In the genomic region with DNA sequence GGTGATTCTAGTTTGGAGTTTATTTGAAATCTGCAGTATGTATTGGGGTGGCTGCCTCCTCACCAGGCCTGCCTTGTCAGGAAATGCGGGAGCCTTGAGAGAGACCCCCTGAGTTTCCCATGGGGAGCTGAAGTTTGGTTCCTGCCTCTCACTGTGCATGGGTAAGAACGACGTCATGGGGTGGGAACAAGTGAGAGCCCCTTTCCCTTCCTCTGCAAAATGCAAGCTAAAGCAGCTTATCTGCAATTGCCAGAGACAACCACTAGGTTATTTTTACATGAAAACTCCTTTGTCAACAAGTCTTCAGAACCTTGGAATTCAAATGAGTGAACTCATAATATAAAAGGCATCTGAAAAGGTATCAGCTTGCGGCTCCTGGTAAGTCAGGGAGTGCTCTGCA, we compare ENCODE assay signal across 13 cellular contexts. TPM values are rescaled to one million over a fixed set of nuclear protein-coding genes. Genes with fewer than 3 reads are reported as not detected.
DNase-seq lines count a peak whose midpoint lies in the region; ATAC-seq and TF ChIP-seq lines count a peak whose summit lies in the region.
"Had no signal": no experiment of that assay in that cellular context is flagged by ENCODE, and none has a peak within 500 bp of the region (broad histone marks: within the 10 kb centered on the region; RNA-seq: fewer than 3 reads in every experiment).

No MANE protein-coding gene starts in this region.

- WGBS in tibial nerve, 2 donors, result 71 to 77% methylated on average over 4 of the region's 4 CpGs

- H3K9me3 ChIP-seq in HAP-1, result no peaks in the 10 kb centered on the region
- no peaks in the 10 kb centered on the region for H3K9me3 ChIP-seq in tibial nerve
- H3K9me3 ChIP-seq: upper lobe of right lung had no signal

- ATAC-seq in GM19351 (IDR thresholded peaks at IDR 0.05; ENCODE audit: unreplicated experiment), result no peak
- ATAC-seq: upper lobe of right lung had no signal

- H3K27me3 ChIP-seq in HAP-1 (ENCODE audit: low read depth), result no peaks in the 10 kb centered on the region
- no peaks in the 10 kb centered on the region for H3K27me3 ChIP-seq in tibial nerve
- H3K27me3 ChIP-seq: upper lobe of right lung had no signal

- H3K4me1 ChIP-seq in HAP-1 (no peaks in the 10 kb centered on the region), tibial nerve (peaks cover 0 to 14% (median 0%) of the 10 kb centered on the region in 4 donors)

- in situ Hi-C loops in HAP-1 (cut with MboI; ENCODE audit: low sequenced_read_pairs), result no loop called here

- no peak overlapping the region for H3K27ac ChIP-seq in C4-2B
- no peak overlapping the region for H3K27ac ChIP-seq in tibial nerve
- H3K27ac ChIP-seq: SK-N-MC, upper lobe of right lung had no signal

- no peaks in the 10 kb centered on the region for H3K36me3 ChIP-seq in HAP-1 (replicated peaks)
- no peaks in the 10 kb centered on the region for H3K36me3 ChIP-seq in tibial nerve
- H3K36me3 ChIP-seq: upper lobe of right lung had no signal

- no peak for TF ChIP-seq EP300 in tibial nerve (IDR thresholded peaks at IDR 0.05)

- DNase-seq in HAP-1 (ENCODE audit: low spot score in 2 of 2) (peak; percentile 27 to 47), iPS-NIHi7 (ENCODE audit: extremely low spot score) (peak; percentile 59), tibial nerve (ENCODE audit: low spot score in 2 of 2) (no peak), DMS79 treated with DMSO at 0.1 percent for 48 hours (lab: John Stamatoyannopoulos, UW) (no peak), NCI-H2029 (lab: John Stamatoyannopoulos, UW) (no peak)
- DNase-seq: activated CD4-positive, alpha-beta T cell treated with anti-CD3 and anti-CD28 coated beads, Interleukin-2, amount 50 U/mL, for 1 hour; activated naive CD4-positive, alpha-beta T cell treated with anti-CD3 and anti-CD28 coated beads for 36 hours; hypothalamus; upper lobe of right lung had no signal

- TF ChIP-seq CTCF in C4-2B (conservative IDR thresholded peaks at IDR 0.05), result peak; percentile 24; the same call in 1 of the 2 replicates
- TF ChIP-seq CTCF in WI38 (IDR thresholded peaks at IDR 0.05; ENCODE audit: low read depth, low read length), result peak; percentile 33; the same call in 1 of the 2 replicates
- TF ChIP-seq CTCF in tibial nerve (IDR thresholded peaks at IDR 0.05), result no peak

- no peak overlapping the region for H3K4me3 ChIP-seq in HAP-1
- H3K4me3 ChIP-seq in WI38 (ENCODE audit: low read depth, low read length), result no peak overlapping the region
- H3K4me3 ChIP-seq in tibial nerve, result no peak overlapping the region
- H3K4me3 ChIP-seq: SK-N-MC, upper lobe of right lung had no signal

- no peak for TF ChIP-seq POLR2A in tibial nerve (IDR thresholded peaks at IDR 0.05)

RNA-seq across cellular contexts. Expression of a gene that starts 58.4 kb away (rescaled TPM):
- 1 to 10 TPM; 6.1 to 8.7 (median 7.4) TPM for total RNA-seq in tibial nerve

Comparison
In these comparisons a context has a peak if more than half of its experiments do, and no peak if none do; other contexts are left out.
1. CTCF ChIP-seq: peak in C4-2B (single experiment) and WI38 (single experiment); none in tibial nerve (0 of 5).
2. DNase-seq: peak in HAP-1 (2 of 2) and iPS-NIHi7 (single experiment); none in tibial nerve (0 of 2), DMS79 treated with DMSO at 0.1 percent for 48 hours (single experiment) and NCI-H2029 (single experiment).